20 cellular contexts compared by ENCODE assay signal in genomic region chr7:47778153-47778661, GRCh38.
A peak's percentile ranks its signal among the peaks of the same experiment; 100 is the strongest.
DNase-seq lines count a peak whose midpoint lies in the region; ATAC-seq and TF ChIP-seq lines count a peak whose summit lies in the region.
"Had no signal": no experiment of that assay in that cellular context is flagged by ENCODE, and none has a peak within 500 bp of the region (broad histone marks: within the 10 kb centered on the region; RNA-seq: fewer than 3 reads in every experiment).

No MANE protein-coding gene starts in this region.

- H2BK120ac ChIP-seq in neuronal stem cell (ENCODE audit: low read depth, low read length) = no peak overlapping the region

- no peaks in the 10 kb centered on the region for H3K4me1 ChIP-seq in neuronal stem cell (ENCODE audit: control insufficient read depth in 2 of 2, insufficient read depth in 1 of 2, low read depth in 1 of 2, low read length in 2 of 2)

- no peaks in the 10 kb centered on the region for H3K27me3 Mint-ChIP-seq in Calu3 (ENCODE audit: unreplicated experiment)
- no peaks in the 10 kb centered on the region for H3K27me3 Mint-ChIP-seq in osteocyte (ENCODE audit: unreplicated experiment)

- H3K4me2 ChIP-seq in neuronal stem cell (ENCODE audit: insufficient read depth, low read length, poor library complexity, severe bottlenecking) = no peak overlapping the region

- peaks cover 2 to 4% of the 10 kb centered on the region in 2 donors for H3K9me3 ChIP-seq in neuronal stem cell (replicated peaks in 1 of 2; ENCODE audit: control insufficient read depth in 2 of 2, insufficient read depth in 1 of 2, low read depth in 1 of 2, low read length in 2 of 2)
- H3K9me3 ChIP-seq: pancreas, vagina had no signal

- no peaks in the 10 kb centered on the region for H3K79me1 ChIP-seq in neuronal stem cell (ENCODE audit: low read depth, low read length)

- no CpG with 5 or more reads among the region's 4 CpGs for WGBS in neuronal stem cell (ENCODE audit: extremely low coverage in 2 of 2, insufficient read length in 2 of 2, insufficient replicate concordance in 1 of 2), 2 donors

- H3K9me3 Mint-ChIP-seq in Calu3 (ENCODE audit: low read depth, unreplicated experiment) = no peaks in the 10 kb centered on the region
- H3K9me3 Mint-ChIP-seq in osteocyte (ENCODE audit: unreplicated experiment) = peaks cover 11% of the 10 kb centered on the region
- H3K9me3 Mint-ChIP-seq: activated CD4-positive, alpha-beta memory T cell treated with anti-CD3 and anti-CD28 coated beads, Interleukin-2, amount 10 ng/mL, durations not matched to agents 7 days and 5 days; natural killer cell had no signal

- H3K4me1 Mint-ChIP-seq in Calu3 (ENCODE audit: low read depth, unreplicated experiment) (peaks cover 56% of the 10 kb centered on the region), osteocyte (ENCODE audit: unreplicated experiment) (peaks cover 37% of the 10 kb centered on the region)
- H3K4me1 Mint-ChIP-seq: activated CD4-positive, alpha-beta memory T cell treated with anti-CD3 and anti-CD28 coated beads, Interleukin-2, amount 10 ng/mL, durations not matched to agents 7 days and 5 days; CD14-positive monocyte; natural killer cell had no signal

- H3K36me3 ChIP-seq in neuronal stem cell (replicated peaks in 1 of 2; ENCODE audit: control insufficient read depth in 2 of 2, insufficient read depth in 2 of 2, low read length in 2 of 2) = no peaks in the 10 kb centered on the region
- H3K36me3 ChIP-seq: pancreas, vagina had no signal

- CTCF ChIA-PET in Calu3 (lab: Charles Lee) = interaction anchor here (1.0 kb wide), 1 partner anchor 15 kb away, joined by 3 read pairs; no protein-coding TSS in a partner anchor

- H4K8ac ChIP-seq in neuronal stem cell (ENCODE audit: low read depth, low read length) = no peak overlapping the region

- ATAC-seq in HG03025 (IDR thresholded peaks at IDR 0.05; ENCODE audit: low FRiP score, unreplicated experiment) = no peak
- ATAC-seq: pancreas, sciatic nerve had no signal

- peak; percentile 33 for DNase-seq in Calu3
- DNase-seq in NCI-H146 (lab: John Stamatoyannopoulos, UW) = peak; percentile 86
- peak; percentile 87 for DNase-seq in epithelial cell of esophagus (ENCODE audit: low read depth)
- DNase-seq in neuronal stem cell (ENCODE audit: low spot score) = no peak
- DNase-seq in cerebellar cortex (ENCODE audit: low spot score) = no peak
- no peak for DNase-seq in osteocyte (ENCODE audit: extremely low spot score, unreplicated experiment)
- no peak for DNase-seq in NCI-H1048 (lab: John Stamatoyannopoulos, UW)
- DNase-seq: activated CD4-positive, alpha-beta memory T cell treated with anti-CD3 and anti-CD28 coated beads, Interleukin-2, amount 10 ng/mL, durations not matched to agents 7 days and 5 days; dorsolateral prefrontal cortex; foreskin melanocyte; GF-D8; hippocampal formation; natural killer cell; NCI-H1417 treated with DMSO at 0.1 percent for 48 hours; NCI-H526 treated with DMSO at 0.1 percent for 48 hours; pancreas had no signal

- H4K91ac ChIP-seq in neuronal stem cell (ENCODE audit: low read depth, low read length, poor library complexity) = no peak overlapping the region

- H3K27ac Mint-ChIP-seq in Calu3 (ENCODE audit: unreplicated experiment) = peak overlapping the region; percentile 66
- no peak overlapping the region for H3K27ac Mint-ChIP-seq in osteocyte (ENCODE audit: unreplicated experiment)
- H3K27ac Mint-ChIP-seq: activated CD4-positive, alpha-beta memory T cell treated with anti-CD3 and anti-CD28 coated beads, Interleukin-2, amount 10 ng/mL, durations not matched to agents 7 days and 5 days; natural killer cell had no signal

- H2AFZ ChIP-seq in neuronal stem cell (ENCODE audit: low read length) = peak overlapping the region; percentile 10

- no peak overlapping the region for H2BK12ac ChIP-seq in neuronal stem cell (ENCODE audit: low read length)

- TF ChIP-seq CTCF in Calu3 (IDR thresholded peaks at IDR 0.05; ENCODE audit: unreplicated experiment) (no peak), epithelial cell of esophagus (IDR thresholded peaks at IDR 0.05; ENCODE audit: insufficient read depth, low read depth, low read length, missing control alignments) (no peak), osteocyte (IDR thresholded peaks at IDR 0.05) (no peak)

- H3K23ac ChIP-seq in neuronal stem cell (ENCODE audit: low read depth, low read length, poor library complexity) = no peak overlapping the region

- no TSS peak for BruUV-seq in Calu3 (replicated peaks; lab: Mats Ljungman, UMichigan)

- H3K14ac ChIP-seq in neuronal stem cell (ENCODE audit: low read length) = no peak overlapping the region

- peaks cover 5% of the 10 kb centered on the region for H3K36me3 Mint-ChIP-seq in Calu3 (ENCODE audit: insufficient read depth, unreplicated experiment)
- no peaks in the 10 kb centered on the region for H3K36me3 Mint-ChIP-seq in osteocyte (ENCODE audit: unreplicated experiment)
- H3K36me3 Mint-ChIP-seq: CD14-positive monocyte, natural killer cell had no signal

- no peak overlapping the region for H3K27ac ChIP-seq in neuronal stem cell (replicated peaks; ENCODE audit: low read length)
- H3K27ac ChIP-seq: dorsolateral prefrontal cortex, pancreas, vagina had no signal

- H2BK5ac ChIP-seq in neuronal stem cell (ENCODE audit: low read length) = no peak overlapping the region

- H3K4me3 Mint-ChIP-seq in Calu3 (ENCODE audit: low read depth, unreplicated experiment) (no peak overlapping the region), osteocyte (ENCODE audit: unreplicated experiment) (no peak overlapping the region)
- H3K4me3 Mint-ChIP-seq: activated CD4-positive, alpha-beta memory T cell treated with anti-CD3 and anti-CD28 coated beads, Interleukin-2, amount 10 ng/mL, durations not matched to agents 7 days and 5 days; CD14-positive monocyte; natural killer cell had no signal

- no peaks in the 10 kb centered on the region for H3K27me3 ChIP-seq in neuronal stem cell (ENCODE audit: control insufficient read depth in 3 of 3, insufficient read depth in 3 of 3, low read depth in 1 of 3, low read length in 3 of 3)
- H3K27me3 ChIP-seq: dorsolateral prefrontal cortex, pancreas, vagina had no signal

- H2AK5ac ChIP-seq in neuronal stem cell (ENCODE audit: low read depth, low read length) = no peak overlapping the region

- no peak overlapping the region for H3K9ac ChIP-seq in neuronal stem cell (ENCODE audit: low read depth, low read length, poor library complexity)

- no peak overlapping the region for H2BK15ac ChIP-seq in neuronal stem cell (ENCODE audit: low read length)

- H3K4ac ChIP-seq in neuronal stem cell (ENCODE audit: low read length) = no peak overlapping the region

- no peak overlapping the region for H3K18ac ChIP-seq in neuronal stem cell (ENCODE audit: low read length)

- H3K4me3 ChIP-seq in epithelial cell of esophagus (ENCODE audit: low read length) (no peak overlapping the region), neuronal stem cell (ENCODE audit: low read length in 2 of 2) (peak overlapping the region in 1 of 2 donors; percentile 66)
- H3K4me3 ChIP-seq: dorsolateral prefrontal cortex, pancreas, vagina had no signal

- intact Hi-C loops in Calu3 (cut with micrococcal nuclease; ENCODE audit: unreplicated experiment) = no loop called here

Comparison
In these comparisons a context has a peak if more than half of its experiments do, and no peak if none do; other contexts are left out.
1. DNase-seq: peak in Calu3 (single experiment), NCI-H146 (single experiment) and epithelial cell of esophagus (single experiment); none in neuronal stem cell (single experiment), cerebellar cortex (single experiment), osteocyte (single experiment) and NCI-H1048 (single experiment).